ENCODE assay signal across 27 cellular contexts in the genomic region with DNA sequence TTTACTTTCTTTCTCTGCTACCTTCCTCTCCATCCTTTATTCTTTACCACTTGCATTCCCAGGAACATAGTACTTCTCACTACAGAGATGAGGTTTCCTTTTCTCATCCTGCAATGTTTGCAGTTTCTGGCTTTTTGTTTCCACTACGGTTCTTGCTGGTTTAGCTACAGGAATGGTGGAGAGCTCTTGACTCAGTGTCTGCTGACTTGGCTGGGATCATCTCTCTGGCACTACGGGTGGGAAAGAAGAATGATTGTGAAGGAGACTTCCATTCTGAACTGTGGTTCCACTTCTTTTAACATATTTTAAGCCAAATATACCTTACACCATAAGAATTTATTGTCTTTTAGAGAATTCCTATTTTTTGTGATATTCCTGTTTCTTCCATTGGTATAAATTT.
"Had no signal": no experiment of that assay in that cellular context is flagged by ENCODE, and none has a peak within 500 bp of the region (broad histone marks: within the 10 kb centered on the region; RNA-seq: fewer than 3 reads in every experiment).

No MANE protein-coding gene starts in this region.

- H3K4me3 ChIP-seq: MG63, SJSA1 had no signal

- DNase-seq: activated CD4-positive, alpha-beta T cell treated with anti-CD3 and anti-CD28 coated beads for 4 hours; activated CD8-positive, alpha-beta memory T cell treated with anti-CD3 and anti-CD28 coated beads, Interleukin-2, amount 50 U/mL, for 4 hours; activated CD8-positive, alpha-beta T cell treated with anti-CD3 and anti-CD28 coated beads for 36 hours; activated naive CD4-positive, alpha-beta T cell; activated naive CD8-positive, alpha-beta T cell treated with anti-CD3 and anti-CD28 coated beads, Interleukin-2, amount 50 U/mL, for 24 hours; amygdala; MG63; MV-4-11; NCI-H1092 treated with DMSO at 0.1 percent for 48 hours; NCI-H1417 treated with DMSO at 0.1 percent for 48 hours; NCI-H1694; NCI-H2029; NCI-H2107; NCI-H2171 treated with DMSO at 0.1 percent for 48 hours; NCI-H226; NCI-H510A; NCI-H526 treated with DMSO at 0.1 percent for 48 hours; NCI-H82; NK-92 treated with Interleukin-12 subunit alpha and Interleukin-12 subunit beta, amount 100 ng/mL, for 24 hours; OCI-M1; RPMI8226; SW 1271 had no signal

- FAIRE-seq: astrocyte had no signal

- H3K9me3 Mint-ChIP-seq: activated CD8-positive, alpha-beta T cell treated with anti-CD3 and anti-CD28 coated beads for 36 hours; activated naive CD4-positive, alpha-beta T cell treated with anti-CD3 and anti-CD28 coated beads, Interleukin-2, amount 50 U/mL, for 72 hours; activated naive CD8-positive, alpha-beta T cell treated with anti-CD3 and anti-CD28 coated beads, Interleukin-2, amount 50 U/mL, for 24 hours; brain; central memory CD8-positive, alpha-beta T cell had no signal

- H3K27me3 ChIP-seq: MG63, SJSA1 had no signal

- H3K9me3 ChIP-seq: MG63, SJSA1 had no signal

- H3K27ac Mint-ChIP-seq: activated CD8-positive, alpha-beta T cell treated with anti-CD3 and anti-CD28 coated beads for 36 hours; activated naive CD4-positive, alpha-beta T cell treated with anti-CD3 and anti-CD28 coated beads, Interleukin-2, amount 50 U/mL, for 72 hours; activated naive CD8-positive, alpha-beta T cell treated with anti-CD3 and anti-CD28 coated beads, Interleukin-2, amount 50 U/mL, for 24 hours; brain had no signal

- H3K27me3 Mint-ChIP-seq: activated CD8-positive, alpha-beta T cell treated with anti-CD3 and anti-CD28 coated beads for 36 hours; activated naive CD8-positive, alpha-beta T cell treated with anti-CD3 and anti-CD28 coated beads, Interleukin-2, amount 50 U/mL, for 24 hours; brain had no signal

- H3K4me1 Mint-ChIP-seq: activated naive CD8-positive, alpha-beta T cell treated with anti-CD3 and anti-CD28 coated beads, Interleukin-2, amount 50 U/mL, for 24 hours; central memory CD8-positive, alpha-beta T cell had no signal

- H3K27ac ChIP-seq: SJSA1 had no signal

- H3K4me3 Mint-ChIP-seq: activated CD8-positive, alpha-beta T cell treated with anti-CD3 and anti-CD28 coated beads for 36 hours; activated naive CD8-positive, alpha-beta T cell treated with anti-CD3 and anti-CD28 coated beads, Interleukin-2, amount 50 U/mL, for 24 hours; brain; central memory CD8-positive, alpha-beta T cell had no signal

- H3K36me3 ChIP-seq: MG63, SJSA1 had no signal

- H3K36me3 Mint-ChIP-seq: activated naive CD4-positive, alpha-beta T cell treated with anti-CD3 and anti-CD28 coated beads, Interleukin-2, amount 50 U/mL, for 72 hours; brain had no signal
